Comparison of ENCODE assay signal across 9 cellular contexts in the genomic region with DNA sequence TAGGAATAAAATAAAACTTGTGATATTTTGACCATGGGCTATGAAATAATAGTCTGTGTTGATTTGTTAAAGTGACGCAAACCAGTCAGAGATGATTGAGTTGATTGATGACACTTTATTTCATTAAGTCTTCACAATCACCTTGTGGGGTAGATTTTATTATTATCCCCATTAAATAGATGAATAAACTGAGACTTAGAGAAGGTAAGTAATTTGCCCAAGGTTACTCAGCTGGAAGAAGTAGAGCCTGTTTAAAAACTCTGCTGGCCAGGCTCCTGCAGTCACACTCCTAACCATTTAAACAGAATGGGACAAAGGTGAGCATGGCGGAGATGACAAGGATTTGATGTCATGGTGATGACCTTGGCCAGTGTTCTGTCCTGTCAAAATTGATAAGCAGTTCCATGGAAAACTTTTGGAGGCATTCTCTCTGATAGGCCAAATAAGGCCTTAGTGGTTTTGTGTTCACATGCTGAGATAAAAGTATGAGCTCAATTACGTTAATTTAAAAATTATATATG. TPM values are rescaled to one million over a fixed set of nuclear protein-coding genes. Genes with fewer than 3 reads are reported as not detected.
"Had no signal": no experiment of that assay in that cellular context is flagged by ENCODE, and none has a peak within 500 bp of the region (broad histone marks: within the 10 kb centered on the region; RNA-seq: fewer than 3 reads in every experiment).

No MANE protein-coding gene starts in this region.

- H3K4me3 Mint-ChIP-seq: GM23338, H9 had no signal

- H3K4me2 ChIP-seq: GM23338, KMS-11 had no signal

- DNase-seq: H9, HCEC 1CT, IMR-90, KBM-7 had no signal

- H3K9me3 Mint-ChIP-seq: GM23338 had no signal

- H2AFZ ChIP-seq: GM23338 had no signal

- H3K27ac Mint-ChIP-seq: GM23338, H9 had no signal

- ATAC-seq: GM23338 had no signal

- H3K4me3 ChIP-seq: GM23338 had no signal

- FAIRE-seq: H1, H54 had no signal

- H3K9ac ChIP-seq: KMS-11 had no signal

- H3K27ac ChIP-seq: HL-60, KMS-11 had no signal

RNA-seq across cellular contexts. Expression of a gene that starts 22.7 kb away (rescaled TPM):
- total RNA-seq: IMR-90 had no signal
